ENCODE assay signal across 8 cellular contexts in genomic region chr9:114397219-114397847, GRCh38. TPM values are rescaled to one million over a fixed set of nuclear protein-coding genes. Genes with fewer than 3 reads are reported as not detected.
DNase-seq lines count a peak whose midpoint lies in the region; ATAC-seq and TF ChIP-seq lines count a peak whose summit lies in the region.

No MANE protein-coding gene starts in this region.

- H3K36me3 ChIP-seq in SK-N-SH (replicated peaks in 1 of 2; ENCODE audit: control insufficient read depth in 1 of 2, insufficient read depth in 2 of 2, low read length in 1 of 2) (no peaks in the 10 kb centered on the region), gastroesophageal sphincter (peaks cover 0 to 8% of the 10 kb centered on the region in 2 donors), skeletal muscle tissue (ENCODE audit: control insufficient read depth in 3 of 3, insufficient read depth in 3 of 3, low read length in 3 of 3) (no peaks in the 10 kb centered on the region)

- 51% methylated on average over 8 of the region's 14 CpGs for WGBS in SK-N-SH (ENCODE audit: low lambda C conversion rate)
- WGBS in gastroesophageal sphincter (ENCODE audit: low coverage in 1 of 2), 2 donors = 25 to 44% methylated on average over 6 to 7 of the region's 14 CpGs

- TF ChIP-seq CTCF in SK-N-SH (IDR thresholded peaks at IDR 0.05) (no peak), gastroesophageal sphincter (IDR thresholded peaks at IDR 0.05) (no peak)

- CTCF ChIA-PET in SK-N-SH (lab: Yijun Ruan, JAX) = interaction anchor here (1.1 to 3.6 kb wide), 4 partner anchors 9 to 264 kb away, joined by 4 to 22 read pairs (median 4); partner anchors contain the start of gene AKNA

- no peak for DNase-seq in SK-N-SH
- no peak for DNase-seq in NCI-H446 treated with DMSO at 0.1 percent for 48 hours (lab: John Stamatoyannopoulos, UW)
- no peak for DNase-seq in activated CD8-positive, alpha-beta memory T cell treated with anti-CD3 and anti-CD28 coated beads for 24 hours
- DNase-seq in activated CD4-positive, alpha-beta T cell treated with anti-CD3 and anti-CD28 coated beads for 1 hour = no peak

- TF ChIP-seq POLR2A in gastroesophageal sphincter (IDR thresholded peaks at IDR 0.05) = no peak

- H3K4me3 ChIP-seq in SK-N-SH (ENCODE audit: low read depth in 2 of 2, low read length in 1 of 2) = peak overlapping the region; percentile 72 to 76
- H3K4me3 ChIP-seq in gastroesophageal sphincter = peak overlapping the region; percentile 69 to 80
- peak overlapping the region; percentile 70 to 91 (median 88) for H3K4me3 ChIP-seq in skeletal muscle tissue (ENCODE audit: low read length in 3 of 3)

- TF ChIP-seq EP300 in SK-N-SH (IDR thresholded peaks at IDR 0.05; ENCODE audit: borderline replicate concordance in 1 of 2, low read depth in 1 of 2, low read length in 1 of 2) = no peak
- no peak for TF ChIP-seq EP300 in gastroesophageal sphincter (IDR thresholded peaks at IDR 0.05)

- peaks cover 12% of the 10 kb centered on the region for H3F3A ChIP-seq in SK-N-SH (replicated peaks; ENCODE audit: insufficient read depth)

- H3K27me3 ChIP-seq in SK-N-SH (ENCODE audit: insufficient read depth) = no peaks in the 10 kb centered on the region
- no peaks in the 10 kb centered on the region for H3K27me3 ChIP-seq in gastroesophageal sphincter
- H3K27me3 ChIP-seq in skeletal muscle tissue (ENCODE audit: control insufficient read depth in 3 of 3, insufficient read depth in 3 of 3, low read length in 3 of 3) = peaks cover 0 to 8% (median 0%) of the 10 kb centered on the region in 3 donors

- H3K27ac ChIP-seq in SK-N-SH (ENCODE audit: low read depth in 2 of 2, low read length in 1 of 2) = no peak overlapping the region
- H3K27ac ChIP-seq in gastroesophageal sphincter = peak overlapping the region; percentile 18 to 88 (median 81)
- peak overlapping the region; percentile 54 for H3K27ac ChIP-seq in skeletal muscle tissue (ENCODE audit: low read depth, low read length)

- H3K4me2 ChIP-seq in SK-N-SH = peak overlapping the region; percentile 97

- H3K9me3 ChIP-seq in SK-N-SH (no peaks in the 10 kb centered on the region), gastroesophageal sphincter (no peaks in the 10 kb centered on the region), skeletal muscle tissue (ENCODE audit: control insufficient read depth in 3 of 3, low read length in 3 of 3) (no peaks in the 10 kb centered on the region)

- POLR2A ChIA-PET in SK-N-SH (lab: Yijun Ruan, JAX) = no interaction called here

- peak overlapping the region; percentile 94; the same call in 1 of the 2 replicates for H2AFZ ChIP-seq in SK-N-SH (ENCODE audit: low read depth)

- no peak for TF ChIP-seq RAD21 in SK-N-SH (IDR thresholded peaks at IDR 0.05; ENCODE audit: low read length)

- no peaks in the 10 kb centered on the region for H4K20me1 ChIP-seq in SK-N-SH (ENCODE audit: insufficient read depth)

- H3K4me1 ChIP-seq in SK-N-SH (ENCODE audit: control insufficient read depth in 1 of 2, insufficient read depth in 2 of 2, low read depth in 1 of 2, low read length in 1 of 2) (peaks cover 0 to 22% of the 10 kb centered on the region in 2 experiments; a peak in 1 of 4 replicates), gastroesophageal sphincter (peaks cover 0 to 58% (median 23%) of the 10 kb centered on the region in 3 donors), skeletal muscle tissue (ENCODE audit: control insufficient read depth in 3 of 3, insufficient read depth in 3 of 3, low read length in 3 of 3) (peaks cover 16 to 28% (median 16%) of the 10 kb centered on the region in 3 donors)

- H3K79me2 ChIP-seq in SK-N-SH (ENCODE audit: insufficient read depth) = no peaks in the 10 kb centered on the region

- ATAC-seq in GM19468 (IDR thresholded peaks at IDR 0.05; ENCODE audit: extremely low read depth, unreplicated experiment) (peak; percentile 24), gastroesophageal sphincter (no peak), GM21526 (IDR thresholded peaks at IDR 0.05; ENCODE audit: low FRiP score, unreplicated experiment) (no peak)

- H3K9ac ChIP-seq in SK-N-SH (peak overlapping the region; percentile 71; the same call in 1 of the 2 replicates), skeletal muscle tissue (ENCODE audit: low read depth in 1 of 3, low read length in 3 of 3) (peak overlapping the region in 2 of 3 donors; percentile 62 to 65)

- no peaks in the 10 kb centered on the region for H3K9me2 ChIP-seq in SK-N-SH

TF ChIP-seq in SK-N-SH, 30 proteins besides CTCF, POLR2A, EP300 and RAD21:
- TF ChIP-seq USF2 (IDR thresholded peaks at IDR 0.05; ENCODE audit: borderline replicate concordance, low read depth, low read length) (no peak), RCOR1 (IDR thresholded peaks at IDR 0.05; ENCODE audit: low read length) (peak; percentile 44), EZH2phosphoT487 (IDR thresholded peaks at IDR 0.05; ENCODE audit: borderline replicate concordance, low read depth) (no peak)

RNA-seq across cellular contexts. Expression of gene AKNA, which starts 9.6 kb away (rescaled TPM):
- 0.70 and 0.84 TPM in 2 replicates for polyA plus RNA-seq in SK-N-SH (2012; rRNA removed)
- polyA plus RNA-seq in SK-N-SH (2012; cell fraction: cytosol; rRNA removed) = 0.28 and 0.55 TPM in 2 replicates
- 2.4 and 3.0 TPM in 2 replicates for polyA plus RNA-seq in SK-N-SH (2012; cell fraction: nucleus; rRNA removed)
- 10 to 100 TPM in 3 of 4 donors, 1 to 10 TPM in 1; 8.8 to 24.3 (median 19.0) TPM for total RNA-seq in gastroesophageal sphincter
- total RNA-seq in skeletal muscle tissue = 6.3 TPM

Comparison
In these comparisons a context has a peak if more than half of its experiments do, and no peak if none do; other contexts are left out.
1. H3K27ac ChIP-seq: peak in gastroesophageal sphincter (4 of 4) and skeletal muscle tissue (single experiment); none in SK-N-SH (0 of 2).
2. Peak in every context shown above with its lines, with median percentiles within 50 percentile points of each other: H3K4me3 ChIP-seq.